ENCODE assay signal across 17 cellular contexts in the genomic region with DNA sequence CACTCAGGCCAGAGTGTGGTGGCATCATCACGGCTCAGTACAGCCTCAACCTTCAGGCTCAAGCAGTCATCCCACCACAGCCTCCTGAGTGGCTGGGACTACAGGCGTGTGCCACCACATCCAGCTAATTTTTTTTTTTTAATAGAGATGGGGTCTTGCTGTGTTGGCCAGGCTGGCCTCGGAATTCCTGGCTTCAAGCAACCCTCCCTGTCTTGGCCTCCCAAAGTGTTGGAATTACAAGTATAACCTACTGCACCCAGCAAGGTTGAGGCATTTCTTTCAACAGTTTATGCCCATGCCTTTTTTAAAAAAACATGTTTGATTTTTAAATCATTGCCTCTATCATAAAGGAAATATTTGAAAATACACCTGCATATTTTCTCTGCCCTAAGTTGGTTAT. TPM values are rescaled to one million over a fixed set of nuclear protein-coding genes. Genes with fewer than 3 reads are reported as not detected.
DNase-seq lines count a peak whose midpoint lies in the region; ATAC-seq, FAIRE-seq and TF ChIP-seq lines count a peak whose summit lies in the region.
"Had no signal": no experiment of that assay in that cellular context is flagged by ENCODE, and none has a peak within 500 bp of the region (broad histone marks: within the 10 kb centered on the region; RNA-seq: fewer than 3 reads in every experiment).

No MANE protein-coding gene starts in this region.

- POLR2A ChIA-PET in SK-N-SH (lab: Yijun Ruan, JAX): no interaction called here

- H3K27ac ChIP-seq in astrocyte (ENCODE audit: low read depth, low read length): no peak overlapping the region
- H3K27ac ChIP-seq in SK-N-SH (ENCODE audit: low read depth in 2 of 2, low read length in 1 of 2): no peak overlapping the region
- H3K27ac ChIP-seq: GM23248 had no signal

- H3K36me3 Mint-ChIP-seq in activated naive CD8-positive, alpha-beta T cell: peaks cover 15% of the 10 kb centered on the region
- peaks cover 50% of the 10 kb centered on the region for H3K36me3 Mint-ChIP-seq in activated naive CD8-positive, alpha-beta T cell treated with anti-CD3 and anti-CD28 coated beads, Interleukin-2, amount 50 U/mL, for 24 hours (ENCODE audit: low read depth)
- H3K36me3 Mint-ChIP-seq in astrocyte (ENCODE audit: low read depth, unreplicated experiment) (peaks cover 13% of the 10 kb centered on the region), nephron (ENCODE audit: low read depth) (peaks cover 50% of the 10 kb centered on the region)

- peaks cover 7% of the 10 kb centered on the region for H3F3A ChIP-seq in SK-N-SH (replicated peaks; ENCODE audit: insufficient read depth)

- no peaks in the 10 kb centered on the region for H3K9me3 Mint-ChIP-seq in activated naive CD8-positive, alpha-beta T cell (ENCODE audit: low read depth)
- no peaks in the 10 kb centered on the region for H3K9me3 Mint-ChIP-seq in activated naive CD8-positive, alpha-beta T cell treated with anti-CD3 and anti-CD28 coated beads, Interleukin-2, amount 50 U/mL, for 24 hours
- no peaks in the 10 kb centered on the region for H3K9me3 Mint-ChIP-seq in astrocyte (ENCODE audit: unreplicated experiment)
- no peaks in the 10 kb centered on the region for H3K9me3 Mint-ChIP-seq in nephron
- H3K9me3 Mint-ChIP-seq: CD4-positive, alpha-beta T cell had no signal

- H3K4me3 Mint-ChIP-seq in activated naive CD8-positive, alpha-beta T cell: peak overlapping the region; percentile 27
- no peak overlapping the region for H3K4me3 Mint-ChIP-seq in activated naive CD8-positive, alpha-beta T cell treated with anti-CD3 and anti-CD28 coated beads, Interleukin-2, amount 50 U/mL, for 24 hours
- H3K4me3 Mint-ChIP-seq in astrocyte (ENCODE audit: unreplicated experiment) (peak overlapping the region; percentile 1), nephron (peak overlapping the region; percentile 33 to 76 (median 74))

- H3K4me2 ChIP-seq in astrocyte (ENCODE audit: low read length) (no peak overlapping the region), SK-N-SH (no peak overlapping the region)

- no peaks in the 10 kb centered on the region for H3K27me3 ChIP-seq in astrocyte (ENCODE audit: insufficient read depth, low read length)
- H3K27me3 ChIP-seq in SK-N-SH (ENCODE audit: insufficient read depth): no peaks in the 10 kb centered on the region
- H3K27me3 ChIP-seq: BE2C had no signal

- 97% methylated on average over 3 of the region's 3 CpGs for WGBS in SK-N-SH (ENCODE audit: low lambda C conversion rate)

- peaks cover 64% of the 10 kb centered on the region for H4K20me1 ChIP-seq in astrocyte (ENCODE audit: insufficient read depth, low read length)
- H4K20me1 ChIP-seq in SK-N-SH (ENCODE audit: insufficient read depth): peaks cover 12% of the 10 kb centered on the region

- no peak for DNase-seq in activated naive CD8-positive, alpha-beta T cell treated with anti-CD3 and anti-CD28 coated beads, Interleukin-2, amount 50 U/mL, for 24 hours
- DNase-seq in astrocyte (ENCODE audit: low read depth): no peak
- DNase-seq in SHP77 (lab: John Stamatoyannopoulos, UW): no peak
- no peak for DNase-seq in SK-N-SH
- DNase-seq: BE2C; C1 segment of cervical spinal cord; Caco-2; CD4-positive, alpha-beta T cell; GM23248 had no signal

- H3K36me3 ChIP-seq in astrocyte (ENCODE audit: insufficient read depth, low read length) (peaks cover 48% of the 10 kb centered on the region), SK-N-SH (replicated peaks in 1 of 2; ENCODE audit: control insufficient read depth in 1 of 2, insufficient read depth in 2 of 2, low read length in 1 of 2) (peaks cover 54 to 69% of the 10 kb centered on the region in 2 experiments)

- TF ChIP-seq EP300 in SK-N-SH (IDR thresholded peaks at IDR 0.05; ENCODE audit: borderline replicate concordance in 1 of 2, low read depth in 1 of 2, low read length in 1 of 2): no peak

- no peak for FAIRE-seq in astrocyte (lab: Jason Lieb, UNC)
- FAIRE-seq: D721Med, G401.6, GM12891 had no signal

- no peak for TF ChIP-seq RAD21 in SK-N-SH (IDR thresholded peaks at IDR 0.05; ENCODE audit: low read length)

- no peak overlapping the region for H3K27ac Mint-ChIP-seq in activated naive CD8-positive, alpha-beta T cell
- no peak overlapping the region for H3K27ac Mint-ChIP-seq in activated naive CD8-positive, alpha-beta T cell treated with anti-CD3 and anti-CD28 coated beads, Interleukin-2, amount 50 U/mL, for 24 hours
- no peak overlapping the region for H3K27ac Mint-ChIP-seq in astrocyte (ENCODE audit: unreplicated experiment)
- no peak overlapping the region for H3K27ac Mint-ChIP-seq in nephron

- H3K27me3 Mint-ChIP-seq in activated naive CD8-positive, alpha-beta T cell: peaks cover under 1% of the 10 kb centered on the region
- H3K27me3 Mint-ChIP-seq in activated naive CD8-positive, alpha-beta T cell treated with anti-CD3 and anti-CD28 coated beads, Interleukin-2, amount 50 U/mL, for 24 hours: no peaks in the 10 kb centered on the region
- H3K27me3 Mint-ChIP-seq in astrocyte (ENCODE audit: low read depth, unreplicated experiment) (no peaks in the 10 kb centered on the region), nephron (ENCODE audit: low read depth) (no peaks in the 10 kb centered on the region)
- H3K27me3 Mint-ChIP-seq: CD4-positive, alpha-beta T cell had no signal

- H3K4me1 Mint-ChIP-seq in activated naive CD8-positive, alpha-beta T cell (ENCODE audit: low read depth): peaks cover 34% of the 10 kb centered on the region
- peaks cover 35% of the 10 kb centered on the region for H3K4me1 Mint-ChIP-seq in activated naive CD8-positive, alpha-beta T cell treated with anti-CD3 and anti-CD28 coated beads, Interleukin-2, amount 50 U/mL, for 24 hours
- H3K4me1 Mint-ChIP-seq in astrocyte (ENCODE audit: low read depth, unreplicated experiment): peaks cover 7% of the 10 kb centered on the region
- peaks cover 13% of the 10 kb centered on the region for H3K4me1 Mint-ChIP-seq in nephron

- peaks cover 8% of the 10 kb centered on the region for H3K4me1 ChIP-seq in astrocyte (ENCODE audit: insufficient read depth, low read length)
- H3K4me1 ChIP-seq in SK-N-SH (ENCODE audit: control insufficient read depth in 1 of 2, insufficient read depth in 2 of 2, low read depth in 1 of 2, low read length in 1 of 2): peaks cover 3 to 7% of the 10 kb centered on the region in 2 experiments; a peak in 3 of 4 replicates
- H3K4me1 ChIP-seq: BE2C, HAP-1 had no signal

- CTCF ChIA-PET in SK-N-SH (lab: Yijun Ruan, JAX): interaction anchor here (0.8 kb wide), 1 partner anchor 290 kb away, joined by 3 read pairs; no protein-coding TSS in a partner anchor

- H3K9ac ChIP-seq in astrocyte (ENCODE audit: low read length) (no peak overlapping the region), SK-N-SH (no peak overlapping the region)
- H3K9ac ChIP-seq: GM23248 had no signal

- TF ChIP-seq CTCF in astrocyte (IDR thresholded peaks at IDR 0.05; ENCODE audit: insufficient read depth, low read depth, low read length) (no peak), nephron (IDR thresholded peaks at IDR 0.05; ENCODE audit: unreplicated experiment in 3 of 3) (no peak), SK-N-SH (IDR thresholded peaks at IDR 0.05) (no peak)

- H2AFZ ChIP-seq in astrocyte (ENCODE audit: low read depth, low read length) (no peak overlapping the region), SK-N-SH (ENCODE audit: low read depth) (no peak overlapping the region)
- H2AFZ ChIP-seq: GM23248 had no signal

- H3K4me3 ChIP-seq in astrocyte (ENCODE audit: insufficient read depth, low read depth, low read length): no peak overlapping the region
- no peak overlapping the region for H3K4me3 ChIP-seq in SK-N-SH (ENCODE audit: low read depth in 2 of 2, low read length in 1 of 2)
- H3K4me3 ChIP-seq: GM23248, HAP-1 had no signal

- H3K79me2 ChIP-seq in astrocyte (ENCODE audit: insufficient read depth, low read length) (peaks cover 58% of the 10 kb centered on the region), SK-N-SH (ENCODE audit: insufficient read depth) (peaks cover 70% of the 10 kb centered on the region)

- H3K9me3 ChIP-seq in astrocyte (ENCODE audit: insufficient read depth, low read depth, low read length) (no peaks in the 10 kb centered on the region), SK-N-SH (no peaks in the 10 kb centered on the region)
- H3K9me3 ChIP-seq: BE2C, Caco-2, HAP-1 had no signal

- no peak for ATAC-seq in activated naive CD8-positive, alpha-beta T cell treated with anti-CD3 and anti-CD28 coated beads, Interleukin-2, amount 50 U/mL, for 24 hours

- H3K9me2 ChIP-seq in SK-N-SH: no peaks in the 10 kb centered on the region

TF ChIP-seq in SK-N-SH, 30 proteins besides CTCF, POLR2A, EP300 and RAD21 (continues in another document):
- TF ChIP-seq FOXM1 (IDR thresholded peaks at IDR 0.05; ENCODE audit: low read depth) (no peak), TAF1 (IDR thresholded peaks at IDR 0.05; ENCODE audit: borderline replicate concordance, low read depth, low read length) (no peak), GATA2 (CRISPR knock-in tag; IDR thresholded peaks at IDR 0.05) (no peak), GABPA (IDR thresholded peaks at IDR 0.05; ENCODE audit: low read depth) (no peak), NFIC (IDR thresholded peaks at IDR 0.05; ENCODE audit: borderline replicate concordance) (no peak), EZH2phosphoT487 (IDR thresholded peaks at IDR 0.05; ENCODE audit: borderline replicate concordance, low read depth) (no peak), MEF2A (IDR thresholded peaks at IDR 0.05; ENCODE audit: borderline replicate concordance, low read depth) (no peak), RCOR1 (IDR thresholded peaks at IDR 0.05; ENCODE audit: low read length) (no peak), RXRA (IDR thresholded peaks at IDR 0.05; ENCODE audit: borderline replicate concordance, low read depth) (no peak), TEAD4 (IDR thresholded peaks at IDR 0.05; ENCODE audit: borderline replicate concordance, insufficient read depth) (no peak)
- TF ChIP-seq, protein P1, sequence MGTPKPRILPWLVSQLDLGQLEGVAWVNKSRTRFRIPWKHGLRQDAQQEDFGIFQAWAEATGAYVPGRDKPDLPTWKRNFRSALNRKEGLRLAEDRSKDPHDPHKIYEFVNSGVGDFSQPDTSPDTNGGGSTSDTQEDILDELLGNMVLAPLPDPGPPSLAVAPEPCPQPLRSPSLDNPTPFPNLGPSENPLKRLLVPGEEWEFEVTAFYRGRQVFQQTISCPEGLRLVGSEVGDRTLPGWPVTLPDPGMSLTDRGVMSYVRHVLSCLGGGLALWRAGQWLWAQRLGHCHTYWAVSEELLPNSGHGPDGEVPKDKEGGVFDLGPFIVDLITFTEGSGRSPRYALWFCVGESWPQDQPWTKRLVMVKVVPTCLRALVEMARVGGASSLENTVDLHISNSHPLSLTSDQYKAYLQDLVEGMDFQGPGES (IDR thresholded peaks at IDR 0.05; ENCODE audit: low read depth, low read length): no peak

RNA-seq across cellular contexts. Expression of a gene that starts 2.8 kb away (rescaled TPM):
- total RNA-seq in astrocyte: 139 and 143 TPM in 2 replicates
- 53.5 and 66.2 TPM in 2 replicates for polyA plus RNA-seq in SK-N-SH (2012; rRNA removed)
- polyA plus RNA-seq in SK-N-SH (2012; cell fraction: cytosol; rRNA removed): 63.7 and 98.5 TPM in 2 replicates
- polyA plus RNA-seq in SK-N-SH (2012; cell fraction: nucleus; rRNA removed): 70.4 and 141 TPM in 2 replicates

RNA-seq across cellular contexts. Expression of a gene that starts 40.0 kb away (rescaled TPM):
- 3.3 and 4.5 TPM in 2 replicates for total RNA-seq in astrocyte
- 4.4 and 4.5 TPM in 2 replicates for polyA plus RNA-seq in SK-N-SH (2012; rRNA removed)
- 2.3 and 3.7 TPM in 2 replicates for polyA plus RNA-seq in SK-N-SH (2012; cell fraction: cytosol; rRNA removed)
- polyA plus RNA-seq in SK-N-SH (2012; cell fraction: nucleus; rRNA removed): 4.9 and 6.0 TPM in 2 replicates
- total RNA-seq: Caco-2; CD4-positive, alpha-beta T cell; H4; HT-29 had no signal
